25 cellular contexts compared by ENCODE assay signal in genomic region chr7:155786491-155786890, GRCh38. TPM values are rescaled to one million over a fixed set of nuclear protein-coding genes. Genes with fewer than 3 reads are reported as not detected.
"Had no signal": no experiment of that assay in that cellular context is flagged by ENCODE, and none has a peak within 500 bp of the region (broad histone marks: within the 10 kb centered on the region; RNA-seq: fewer than 3 reads in every experiment).

No MANE protein-coding gene starts in this region.

- H3K9me3 ChIP-seq: gastrocnemius medialis, heart left ventricle, stomach, testis, upper lobe of left lung had no signal

- H3K4me3 Mint-ChIP-seq: activated CD4-positive, alpha-beta T cell treated with anti-CD3 and anti-CD28 coated beads, Interleukin-2, amount 10 ng/mL, durations not matched to agents 24 days and 14 days; activated CD8-positive, alpha-beta T cell treated with anti-CD3 and anti-CD28 coated beads, Interleukin-2, amount 10 ng/mL, durations not matched to agents 7 days and 5 days; activated naive CD4-positive, alpha-beta T cell treated with anti-CD3 and anti-CD28 coated beads for 36 hours; activated T-cell treated with anti-CD3 and anti-CD28 coated beads, Interleukin-2, amount 50 U/mL, for 4 hours; memory B cell had no signal

- H3K27ac ChIP-seq: gastrocnemius medialis, heart left ventricle, testis, upper lobe of left lung had no signal

- H3K9me3 Mint-ChIP-seq: activated CD4-positive, alpha-beta T cell treated with anti-CD3 and anti-CD28 coated beads, Interleukin-2, amount 10 ng/mL, durations not matched to agents 24 days and 14 days; activated naive CD4-positive, alpha-beta T cell treated with anti-CD3 and anti-CD28 coated beads for 36 hours; activated T-cell treated with anti-CD3 and anti-CD28 coated beads, Interleukin-2, amount 50 U/mL, for 4 hours; immature natural killer cell; memory B cell; naive thymus-derived CD8-positive, alpha-beta T cell; T-cell had no signal

- H3K27ac Mint-ChIP-seq: activated CD4-positive, alpha-beta T cell treated with anti-CD3 and anti-CD28 coated beads, Interleukin-2, amount 10 ng/mL, durations not matched to agents 24 days and 14 days; activated CD8-positive, alpha-beta T cell treated with anti-CD3 and anti-CD28 coated beads, Interleukin-2, amount 10 ng/mL, durations not matched to agents 7 days and 5 days; activated naive CD4-positive, alpha-beta T cell treated with anti-CD3 and anti-CD28 coated beads for 36 hours; memory B cell; T-cell had no signal

- DNase-seq: activated CD4-positive, alpha-beta T cell treated with anti-CD3 and anti-CD28 coated beads, Interleukin-2, amount 10 ng/mL, durations not matched to agents 24 days and 14 days; activated CD4-positive, CD25-positive, alpha-beta regulatory T cell; activated CD8-positive, alpha-beta T cell treated with anti-CD3 and anti-CD28 coated beads, Interleukin-2, amount 10 ng/mL, durations not matched to agents 7 days and 5 days; activated naive CD4-positive, alpha-beta T cell treated with anti-CD3 and anti-CD28 coated beads for 36 hours; activated T-cell treated with anti-CD3 and anti-CD28 coated beads, Interleukin-2, amount 50 U/mL, for 4 hours; anterior cingulate cortex; cerebellar nuclear complex; cortex of kidney; effector CD4-positive, alpha-beta T cell; gastrocnemius medialis; immature natural killer cell; kidney glomerular epithelial cell; left ventricle myocardium superior; nucleus accumbens; stomach; T-cell; testis had no signal

- H3K4me1 ChIP-seq: gastrocnemius medialis had no signal

- H3K27me3 ChIP-seq: testis had no signal

RNA-seq across cellular contexts. Expression of gene SHH, which starts 25.8 kb away (rescaled TPM):
- total RNA-seq: activated CD4-positive, alpha-beta T cell treated with anti-CD3 and anti-CD28 coated beads, Interleukin-2, amount 10 ng/mL, durations not matched to agents 24 days and 14 days; activated naive CD4-positive, alpha-beta T cell treated with anti-CD3 and anti-CD28 coated beads for 36 hours; bronchial epithelial cell; esophagus mucosa; gastrocnemius medialis; heart left ventricle; left ventricle myocardium superior; naive thymus-derived CD8-positive, alpha-beta T cell; posterior vena cava; skeletal muscle tissue had no signal
- polyA plus RNA-seq: heart left ventricle, immature natural killer cell had no signal
